In genomic region chr4:67332627-67333026, GRCh38 we compare ENCODE assay signal across 10 cellular contexts.
A peak's percentile ranks its signal among the peaks of the same experiment; 100 is the strongest.
DNase-seq lines count a peak whose midpoint lies in the region; ATAC-seq, FAIRE-seq and TF ChIP-seq lines count a peak whose summit lies in the region.
"Had no signal": no experiment of that assay in that cellular context is flagged by ENCODE, and none has a peak within 500 bp of the region (broad histone marks: within the 10 kb centered on the region; RNA-seq: fewer than 3 reads in every experiment).

No MANE protein-coding gene starts in this region.

- no peak for FAIRE-seq in pancreas (lab: Jason Lieb, UNC)
- FAIRE-seq: A204.1 had no signal

- peaks cover 0 to 9% (median 5%) of the 10 kb centered on the region in 3 donors for H3K27me3 Mint-ChIP-seq in immature natural killer cell (ENCODE audit: low read depth in 3 of 3)

- no peak overlapping the region for H3K4me3 ChIP-seq in pancreas

- DNase-seq in DMS 273 (lab: John Stamatoyannopoulos, UW; ENCODE audit: unreplicated experiment) (peak; percentile 37), DMS 273 treated with DMSO at 0.1 percent for 48 hours (lab: John Stamatoyannopoulos, UW) (no peak), amniotic epithelial cell (ENCODE audit: low read depth) (peak; percentile 12), pancreas (no peak), immature natural killer cell (no peak), G401 (ENCODE audit: low spot score) (no peak), NCI-H2171 (lab: John Stamatoyannopoulos, UW) (no peak)

- 7 to 11% methylated on average over 4 of the region's 4 CpGs for WGBS in pancreas, 2 donors

- intact Hi-C loops in pancreas (cut with DNase I): no loop called here

- H3K36me3 ChIP-seq in pancreas: no peaks in the 10 kb centered on the region

- H3K9me3 Mint-ChIP-seq in immature natural killer cell: peaks cover 0 to 8% (median 0%) of the 10 kb centered on the region in 6 donors

- H3K4me3 Mint-ChIP-seq in immature natural killer cell: no peak overlapping the region

- H3K27ac Mint-ChIP-seq in immature natural killer cell: no peak overlapping the region

- no peaks in the 10 kb centered on the region for H3K9me3 ChIP-seq in pancreas

- in situ Hi-C loops in G401 (cut with HindIII; ENCODE audit: low sequenced_read_pairs): no loop called here

- H3K36me3 Mint-ChIP-seq in immature natural killer cell: no peaks in the 10 kb centered on the region

- peak in 3 of 4 donors; percentile 12 to 15 (median 13) for TF ChIP-seq CTCF in pancreas (IDR thresholded peaks at IDR 0.05)

- no peaks in the 10 kb centered on the region for H3K4me1 ChIP-seq in pancreas
- H3K4me1 ChIP-seq: parathyroid adenoma had no signal

- no peak overlapping the region for H3K27ac ChIP-seq in pancreas
- H3K27ac ChIP-seq: parathyroid adenoma had no signal

- ATAC-seq in HG03342 (IDR thresholded peaks at IDR 0.05; ENCODE audit: unreplicated experiment) (peak; percentile 97), pancreas (no peak)

- H3K27me3 ChIP-seq in pancreas: no peaks in the 10 kb centered on the region

- no peaks in the 10 kb centered on the region for H3K4me1 Mint-ChIP-seq in immature natural killer cell

Comparison
In these comparisons a context has a peak if more than half of its experiments do, and no peak if none do; other contexts are left out.
1. DNase-seq: peak in DMS 273 (single experiment) and amniotic epithelial cell (single experiment); none in DMS 273 treated with DMSO at 0.1 percent for 48 hours (single experiment), pancreas (0 of 6), immature natural killer cell (0 of 3), G401 (single experiment) and NCI-H2171 (single experiment).